10 cellular contexts compared by ENCODE assay signal in genomic region chr13:87674143-87674772, GRCh38. TPM values are rescaled to one million over a fixed set of nuclear protein-coding genes. Genes with fewer than 3 reads are reported as not detected.
DNase-seq lines count a peak whose midpoint lies in the region; ATAC-seq and TF ChIP-seq lines count a peak whose summit lies in the region.
"Had no signal": no experiment of that assay in that cellular context is flagged by ENCODE, and none has a peak within 500 bp of the region (broad histone marks: within the 10 kb centered on the region; RNA-seq: fewer than 3 reads in every experiment).

No MANE protein-coding gene starts in this region.

- CTCF ChIA-PET in T-cell (lab: Charles Lee): no interaction called here

- H3K4me3 ChIP-seq in cardiac muscle cell (peak overlapping the region; percentile 47), heart right ventricle (peak overlapping the region in 1 of 10 donors; percentile 17), iPS-18c (ENCODE audit: insufficient read depth, low read depth, low read length) (peak overlapping the region; percentile 78), thyroid gland (replicated peaks in 1 of 3) (peak overlapping the region in 2 of 3 donors; percentile 15 to 34), ascending aorta (peak overlapping the region in 1 of 2 donors; percentile 17)
- H3K4me3 ChIP-seq: GM23248 had no signal

- TF ChIP-seq POLR2A in thyroid gland (IDR thresholded peaks at IDR 0.05): no peak

- H3K27me3 Mint-ChIP-seq in T-cell: peaks cover 50 to 56% of the 10 kb centered on the region in 2 donors

- WGBS in heart right ventricle, 2 donors: 2 to 3% methylated on average over 30 of the region's 30 CpGs
- 3 to 4% methylated on average over 30 of the region's 30 CpGs for WGBS in thyroid gland, 2 donors

- TF ChIP-seq CTCF in cardiac muscle cell (IDR thresholded peaks at IDR 0.05; ENCODE audit: low read depth, low read length): no peak
- TF ChIP-seq CTCF in heart right ventricle (IDR thresholded peaks at IDR 0.05): no peak
- TF ChIP-seq CTCF in thyroid gland (IDR thresholded peaks at IDR 0.05): no peak
- TF ChIP-seq CTCF in ascending aorta (IDR thresholded peaks at IDR 0.05): no peak

- H3K27ac Mint-ChIP-seq in T-cell: no peak overlapping the region

- H3K27me3 ChIP-seq in cardiac muscle cell (peaks cover 85% of the 10 kb centered on the region), heart right ventricle (peaks cover 10 to 97% (median 90%) of the 10 kb centered on the region in 7 donors), thyroid gland (no peaks in the 10 kb centered on the region), ascending aorta (peaks cover 15% of the 10 kb centered on the region)

- no peak for ATAC-seq in heart right ventricle
- ATAC-seq in T-cell (replicated peaks in 1 of 4): no peak
- no peak for ATAC-seq in GM19455 (IDR thresholded peaks at IDR 0.05; ENCODE audit: unreplicated experiment)

- H3K4me1 ChIP-seq in cardiac muscle cell (ENCODE audit: low read depth): peaks cover 3% of the 10 kb centered on the region
- peaks cover 0 to 50% (median 36%) of the 10 kb centered on the region in 9 donors for H3K4me1 ChIP-seq in heart right ventricle
- H3K4me1 ChIP-seq in thyroid gland: peaks cover 15 to 41% of the 10 kb centered on the region in 2 donors
- peaks cover 4 to 19% of the 10 kb centered on the region in 2 donors for H3K4me1 ChIP-seq in ascending aorta

- DNase-seq in cardiac muscle cell (ENCODE audit: low read depth in 1 of 2, low spot score in 1 of 2) (peak in 1 of 2 donors; percentile 14), heart right ventricle (no peak), T-cell (no peak), thyroid gland (no peak), ascending aorta (ENCODE audit: low spot score in 2 of 2) (no peak), cerebellar nuclear complex (lab: John Stamatoyannopoulos, UW) (no peak)
- DNase-seq: esophagus squamous epithelium, GM23248 had no signal

- H3K27ac ChIP-seq in cardiac muscle cell: no peak overlapping the region
- no peak overlapping the region for H3K27ac ChIP-seq in heart right ventricle
- H3K27ac ChIP-seq in thyroid gland: peak overlapping the region; percentile 39 to 72 (median 70)
- no peak overlapping the region for H3K27ac ChIP-seq in ascending aorta
- H3K27ac ChIP-seq: esophagus squamous epithelium, GM23248 had no signal

- POLR2A ChIA-PET in T-cell (lab: Charles Lee): no interaction called here

- no peaks in the 10 kb centered on the region for H3K9me3 Mint-ChIP-seq in T-cell

- intact Hi-C loops in heart right ventricle (cut with DNase I): no loop called here
- intact Hi-C loops in thyroid gland (cut with DNase I): no loop called here
- intact Hi-C loops in ascending aorta (cut with DNase I): no loop called here

- peaks cover 25 to 46% (median 41%) of the 10 kb centered on the region in 3 donors for H3K4me1 Mint-ChIP-seq in T-cell

- H3K9me3 ChIP-seq in cardiac muscle cell (ENCODE audit: low read depth) (no peaks in the 10 kb centered on the region), heart right ventricle (no peaks in the 10 kb centered on the region), iPS-18c (ENCODE audit: control insufficient read depth, insufficient read depth, low read length) (no peaks in the 10 kb centered on the region), thyroid gland (no peaks in the 10 kb centered on the region), ascending aorta (no peaks in the 10 kb centered on the region)
- H3K9me3 ChIP-seq: esophagus squamous epithelium had no signal

- no peaks in the 10 kb centered on the region for H3K36me3 ChIP-seq in cardiac muscle cell
- H3K36me3 ChIP-seq in heart right ventricle: no peaks in the 10 kb centered on the region
- H3K36me3 ChIP-seq in thyroid gland: no peaks in the 10 kb centered on the region
- H3K36me3 ChIP-seq in ascending aorta: no peaks in the 10 kb centered on the region
- H3K36me3 ChIP-seq: esophagus squamous epithelium had no signal

- peak overlapping the region; percentile 37 to 71 (median 44) for H3K4me3 Mint-ChIP-seq in T-cell

- no peaks in the 10 kb centered on the region for H3K36me3 Mint-ChIP-seq in T-cell

RNA-seq across cellular contexts. Expression of gene SLITRK5, which starts 3.1 kb away (rescaled TPM):
- under 0.01 and 0.06 TPM in 2 replicates for total RNA-seq in cardiac muscle cell
- polyA plus RNA-seq in cardiac muscle cell: 0.04 and 0.10 TPM in 2 replicates
- under 1 TPM in 7 of 10 donors, not detected in 3; 0.02 to 0.07 (median 0.02) TPM for total RNA-seq in heart right ventricle
- under 1 TPM; under 0.01 to 0.01 TPM for polyA plus RNA-seq in heart right ventricle
- total RNA-seq in T-cell: under 1 TPM; 0.03 to 0.16 (median 0.14) TPM
- 1 to 10 TPM; 1.9 to 7.4 (median 4.0) TPM for total RNA-seq in thyroid gland
- not detected for total RNA-seq in ascending aorta
- total RNA-seq: GM23248 had no signal
- polyA plus RNA-seq: GM23248 had no signal

Comparison
In these comparisons a context has a peak if more than half of its experiments do, and no peak if none do; other contexts are left out.
1. H3K27ac ChIP-seq: peak in thyroid gland (3 of 3); none in cardiac muscle cell (single experiment), heart right ventricle (0 of 10) and ascending aorta (0 of 2).